Comparison of ENCODE assay signal across 1 cellular context in genomic region chr1:46198026-46198826, GRCh38.
A peak's percentile ranks its signal among the peaks of the same experiment; 100 is the strongest.
TF ChIP-seq lines count a peak whose summit lies in the region.

Gene POMGNT1 (minus strand): TSS chr1:46198434. CDS start chr1:46197821, 613 bp downstream.

TF ChIP-seq in K562, 482 proteins besides CTCF, POLR2A, EP300 and RAD21 (continued from another document and continues in another):
- TF ChIP-seq ATF6 (CRISPR knock-in tag; IDR thresholded peaks at IDR 0.05) (no peak), CHD4 (IDR thresholded peaks at IDR 0.05; ENCODE audit: insufficient read depth, insufficient replicate concordance, low read depth, low read length, poor library complexity, severe bottlenecking) (no peak), XRCC3 (IDR thresholded peaks at IDR 0.05) (no peak), JUN (IDR thresholded peaks at IDR 0.05; ENCODE audit: borderline replicate concordance, low read depth, low read length) (no peak), JUN (CRISPR knock-in tag; IDR thresholded peaks at IDR 0.05; ENCODE audit: borderline replicate concordance) (no peak), ELF2 (CRISPR knock-in tag; IDR thresholded peaks at IDR 0.05) (no peak), RBM34 (IDR thresholded peaks at IDR 0.05; ENCODE audit: borderline replicate concordance, insufficient read depth, low read length) (no peak), ZKSCAN8 (CRISPR knock-in tag; IDR thresholded peaks at IDR 0.05) (no peak), CREB3L1 (IDR thresholded peaks at IDR 0.05; ENCODE audit: borderline replicate concordance, low read depth) (no peak), RBM39 (optimal IDR thresholded peaks at IDR 0.05; ENCODE audit: low read depth, low read length) (no peak), ZNF830 (CRISPR knock-in tag; IDR thresholded peaks at IDR 0.05) (no peak), DNMT1 (IDR thresholded peaks at IDR 0.05) (no peak), RBM14 (IDR thresholded peaks at IDR 0.05; ENCODE audit: borderline replicate concordance, insufficient read depth, low read depth, low read length) (no peak), ZBTB17 (CRISPR knock-in tag; IDR thresholded peaks at IDR 0.05) (peak; percentile 48; the same call in 1 of the 2 replicates), ZNF707 (CRISPR knock-in tag; conservative IDR thresholded peaks at IDR 0.05) (no peak), ZFX (CRISPR knock-in tag; IDR thresholded peaks at IDR 0.05) (peak; percentile 95), POLR2G (IDR thresholded peaks at IDR 0.05; ENCODE audit: low read depth, low read length) (peak; percentile 96), ZNF384 (IDR thresholded peaks at IDR 0.05; ENCODE audit: low read depth, low read length) (no peak), TARDBP (IDR thresholded peaks at IDR 0.05) (no peak), ZBTB12 (CRISPR knock-in tag; IDR thresholded peaks at IDR 0.05) (no peak), RB1 (IDR thresholded peaks at IDR 0.05; ENCODE audit: low read depth) (peak; percentile 54; the same call in 1 of the 2 replicates), BCLAF1 (IDR thresholded peaks at IDR 0.05; ENCODE audit: borderline replicate concordance in 1 of 2, control insufficient read depth in 1 of 2, low read depth in 2 of 2, low read length in 1 of 2) (no peak), NR0B1 (IDR thresholded peaks at IDR 0.05; ENCODE audit: partially characterized antibody) (no peak), MBD2 (IDR thresholded peaks at IDR 0.05; ENCODE audit: borderline replicate concordance, low read depth) (no peak), SMAD1 (IDR thresholded peaks at IDR 0.05; ENCODE audit: low read depth, low read length, partially characterized antibody) (no peak), THRA (IDR thresholded peaks at IDR 0.05) (no peak), CBX5 (IDR thresholded peaks at IDR 0.05; ENCODE audit: borderline replicate concordance, low read depth) (no peak), REST (CRISPR knock-in tag; IDR thresholded peaks at IDR 0.05; ENCODE audit: low read depth) (peak; percentile 51; the same call in 1 of the 2 replicates), KLF6 (CRISPR knock-in tag; IDR thresholded peaks at IDR 0.05; ENCODE audit: borderline replicate concordance) (no peak), PRDM10 (IDR thresholded peaks at IDR 0.05; ENCODE audit: partially characterized antibody) (no peak), MLX (CRISPR knock-in tag; conservative IDR thresholded peaks at IDR 0.05) (no peak), E2F3 (CRISPR knock-in tag; IDR thresholded peaks at IDR 0.05) (no peak), NR2F6 (CRISPR knock-in tag; IDR thresholded peaks at IDR 0.05) (no peak), IRF1 (CRISPR knock-in tag; IDR thresholded peaks at IDR 0.05; ENCODE audit: borderline replicate concordance) (no peak), LARP7 (IDR thresholded peaks at IDR 0.05) (no peak), RHOXF2B (CRISPR knock-in tag; conservative IDR thresholded peaks at IDR 0.05) (no peak), HDAC8 (tag; IDR thresholded peaks at IDR 0.05) (0 out of 2 replicates have a peak, but pooled peaks have one; percentile 31), MCM5 (IDR thresholded peaks at IDR 0.05; ENCODE audit: low read depth) (no peak), GMEB1 (CRISPR knock-in tag; IDR thresholded peaks at IDR 0.05) (0 out of 2 replicates have a peak, but pooled peaks have one; percentile 19)
